1 cellular context compared by ENCODE assay signal in the genomic region with DNA sequence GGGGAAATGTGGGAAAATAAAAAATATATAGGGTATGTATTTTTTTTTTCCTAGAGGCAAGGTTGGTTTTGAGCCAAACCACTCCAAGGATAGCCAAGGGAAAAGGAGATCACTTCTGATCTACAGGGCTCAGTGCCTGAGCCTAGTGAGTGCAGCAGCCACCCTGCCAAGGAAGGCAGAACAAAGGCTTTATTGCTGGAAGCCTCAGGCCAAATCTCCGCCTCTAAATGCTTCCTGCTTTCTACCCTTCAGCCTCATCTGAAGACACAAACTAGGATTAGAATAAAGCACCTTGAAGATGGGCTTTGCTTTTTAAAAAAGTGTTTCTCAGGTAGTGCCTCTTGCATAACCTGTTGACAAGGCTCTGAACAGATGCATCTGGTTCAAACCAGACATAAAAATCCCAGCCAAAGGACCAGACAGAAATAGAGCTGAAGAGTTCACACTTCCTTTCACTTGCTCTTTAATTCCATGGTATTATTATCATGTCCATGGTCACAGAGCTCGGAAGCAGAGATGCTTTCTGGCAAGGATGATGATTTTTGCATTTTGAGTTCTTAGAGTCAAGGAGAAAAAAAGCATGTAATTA.
TF ChIP-seq lines count a peak whose summit lies in the region.

No MANE protein-coding gene starts in this region.

TF ChIP-seq in SK-N-SH treated with all-trans-retinoic acid at 6 μM for 48 hours, 23 proteins besides CTCF, POLR2A, EP300 and RAD21 (continued from another document):
- TF ChIP-seq, protein P1, sequence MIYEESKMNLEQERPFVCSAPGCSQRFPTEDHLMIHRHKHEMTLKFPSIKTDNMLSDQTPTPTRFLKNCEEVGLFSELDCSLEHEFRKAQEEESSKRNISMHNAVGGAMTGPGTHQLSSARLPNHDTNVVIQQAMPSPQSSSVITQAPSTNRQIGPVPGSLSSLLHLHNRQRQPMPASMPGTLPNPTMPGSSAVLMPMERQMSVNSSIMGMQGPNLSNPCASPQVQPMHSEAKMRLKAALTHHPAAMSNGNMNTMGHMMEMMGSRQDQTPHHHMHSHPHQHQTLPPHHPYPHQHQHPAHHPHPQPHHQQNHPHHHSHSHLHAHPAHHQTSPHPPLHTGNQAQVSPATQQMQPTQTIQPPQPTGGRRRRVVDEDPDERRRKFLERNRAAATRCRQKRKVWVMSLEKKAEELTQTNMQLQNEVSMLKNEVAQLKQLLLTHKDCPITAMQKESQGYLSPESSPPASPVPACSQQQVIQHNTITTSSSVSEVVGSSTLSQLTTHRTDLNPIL (CRISPR knock-in tag; IDR thresholded peaks at IDR 0.05; ENCODE audit: low read depth): no peak
